In the genomic region with DNA sequence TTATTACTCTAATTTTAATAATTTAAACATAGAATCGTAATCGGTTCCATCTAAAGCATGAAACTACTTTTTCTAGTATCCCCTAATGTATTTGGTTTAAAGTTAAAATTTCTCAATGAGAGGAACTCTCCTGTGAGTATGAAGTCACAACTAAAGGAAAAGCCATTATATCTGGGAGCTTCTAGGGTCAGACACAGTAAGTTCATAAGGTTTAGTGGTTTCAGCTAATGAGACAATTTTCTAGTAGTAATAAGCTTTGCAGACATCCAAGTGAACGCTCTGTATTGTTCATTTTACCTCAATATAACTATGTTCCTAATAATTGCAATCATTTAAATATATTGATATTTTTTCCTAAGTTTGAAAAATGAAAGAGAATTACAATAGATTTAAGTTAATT, we compare ENCODE assay signal across 16 cellular contexts.
DNase-seq lines count a peak whose midpoint lies in the region; ATAC-seq and TF ChIP-seq lines count a peak whose summit lies in the region.
"Had no signal": no experiment of that assay in that cellular context is flagged by ENCODE, and none has a peak within 500 bp of the region (broad histone marks: within the 10 kb centered on the region; RNA-seq: fewer than 3 reads in every experiment).

No MANE protein-coding gene starts in this region.

- no peak overlapping the region for H3K27ac Mint-ChIP-seq in neural progenitor cell
- no peak overlapping the region for H3K27ac Mint-ChIP-seq in activated CD8-positive, alpha-beta T cell treated with anti-CD3 and anti-CD28 coated beads, Interleukin-2, amount 10 ng/mL, durations not matched to agents 7 days and 5 days
- H3K27ac Mint-ChIP-seq: CD4-positive, alpha-beta memory T cell had no signal

- H3K79me2 ChIP-seq in GM23248 (ENCODE audit: insufficient read depth) (no peaks in the 10 kb centered on the region), SK-N-SH (ENCODE audit: insufficient read depth) (no peaks in the 10 kb centered on the region), neural progenitor cell (ENCODE audit: low read depth) (no peaks in the 10 kb centered on the region)

- H3K9me2 ChIP-seq in GM23248 (ENCODE audit: insufficient read depth) (no peaks in the 10 kb centered on the region), SK-N-SH (no peaks in the 10 kb centered on the region)

- H4K20me1 ChIP-seq in GM23248 (ENCODE audit: insufficient read depth): no peaks in the 10 kb centered on the region
- H4K20me1 ChIP-seq in SK-N-SH (ENCODE audit: insufficient read depth): no peaks in the 10 kb centered on the region
- no peaks in the 10 kb centered on the region for H4K20me1 ChIP-seq in neural progenitor cell (ENCODE audit: low read depth)

- H3F3A ChIP-seq in GM23248 (ENCODE audit: insufficient read depth) (no peaks in the 10 kb centered on the region), SK-N-SH (replicated peaks; ENCODE audit: insufficient read depth) (no peaks in the 10 kb centered on the region), neural progenitor cell (ENCODE audit: low read depth) (no peaks in the 10 kb centered on the region)

- CTCF ChIA-PET in SK-N-SH (lab: Yijun Ruan, JAX): no interaction called here
- CTCF ChIA-PET in activated CD8-positive, alpha-beta T cell treated with anti-CD3 and anti-CD28 coated beads, Interleukin-2, amount 10 ng/mL, durations not matched to agents 7 days and 5 days (lab: Charles Lee): no interaction called here

- ATAC-seq in activated CD8-positive, alpha-beta T cell treated with anti-CD3 and anti-CD28 coated beads, Interleukin-2, amount 10 ng/mL, durations not matched to agents 7 days and 5 days: no peak

- no peaks in the 10 kb centered on the region for H3K36me3 Mint-ChIP-seq in neural progenitor cell
- H3K36me3 Mint-ChIP-seq in activated CD8-positive, alpha-beta T cell treated with anti-CD3 and anti-CD28 coated beads, Interleukin-2, amount 10 ng/mL, durations not matched to agents 7 days and 5 days (ENCODE audit: low read depth): no peaks in the 10 kb centered on the region
- H3K36me3 Mint-ChIP-seq: CD4-positive, alpha-beta memory T cell had no signal

- H3K4me1 ChIP-seq in GM23248 (ENCODE audit: insufficient read depth) (no peaks in the 10 kb centered on the region), SK-N-SH (ENCODE audit: control insufficient read depth in 1 of 2, insufficient read depth in 2 of 2, low read depth in 1 of 2, low read length in 1 of 2) (no peaks in the 10 kb centered on the region; a peak in 1 of 4 replicates), neural progenitor cell (no peaks in the 10 kb centered on the region)
- H3K4me1 ChIP-seq: BE2C, SJCRH30 had no signal

- H3K27me3 ChIP-seq in GM23248 (replicated peaks; ENCODE audit: insufficient read depth) (no peaks in the 10 kb centered on the region), MG63 (no peaks in the 10 kb centered on the region), SK-N-SH (ENCODE audit: insufficient read depth) (no peaks in the 10 kb centered on the region), neural progenitor cell (no peaks in the 10 kb centered on the region)
- H3K27me3 ChIP-seq: BE2C, SJCRH30 had no signal

- H2AFZ ChIP-seq in GM23248 (peak overlapping the region; percentile 50; the same call in 1 of the 2 replicates), SK-N-SH (ENCODE audit: low read depth) (0 out of 2 replicates have a peak overlapping the region, but pooled peaks have one; percentile 39), neural progenitor cell (replicated peaks) (peak overlapping the region; percentile 80)

- H3K4me2 ChIP-seq in GM23248 (ENCODE audit: unreplicated experiment): no peak overlapping the region
- peak overlapping the region; percentile 62 for H3K4me2 ChIP-seq in SK-N-SH
- no peak overlapping the region for H3K4me2 ChIP-seq in neural progenitor cell

- POLR2A ChIA-PET in SK-N-SH (lab: Yijun Ruan, JAX): no interaction called here
- POLR2A ChIA-PET in activated CD8-positive, alpha-beta T cell treated with anti-CD3 and anti-CD28 coated beads, Interleukin-2, amount 10 ng/mL, durations not matched to agents 7 days and 5 days (lab: Charles Lee): no interaction called here

- no peak for DNase-seq in GM23248
- DNase-seq in MG63: no peak
- DNase-seq in SK-N-SH: no peak
- no peak for DNase-seq in neural progenitor cell (ENCODE audit: low spot score)
- no peak for DNase-seq in amygdala (lab: John Stamatoyannopoulos, UW)
- no peak for DNase-seq in NCI-H2107 (lab: John Stamatoyannopoulos, UW)
- no peak for DNase-seq in activated CD8-positive, alpha-beta T cell treated with anti-CD3 and anti-CD28 coated beads, Interleukin-2, amount 10 ng/mL, durations not matched to agents 7 days and 5 days
- DNase-seq: BE2C; CD4-positive, alpha-beta memory T cell; DND-41; GDM1; GOT3; NCI-H146; T-helper 1 cell had no signal

- no peak overlapping the region for H3K9ac ChIP-seq in GM23248
- peak overlapping the region; percentile 36; the same call in 1 of the 2 replicates for H3K9ac ChIP-seq in SK-N-SH
- no peak overlapping the region for H3K9ac ChIP-seq in neural progenitor cell

- H3K4me3 Mint-ChIP-seq in neural progenitor cell: no peak overlapping the region
- no peak overlapping the region for H3K4me3 Mint-ChIP-seq in activated CD8-positive, alpha-beta T cell treated with anti-CD3 and anti-CD28 coated beads, Interleukin-2, amount 10 ng/mL, durations not matched to agents 7 days and 5 days
- H3K4me3 Mint-ChIP-seq: CD4-positive, alpha-beta memory T cell had no signal

- TF ChIP-seq EP300 in SK-N-SH (IDR thresholded peaks at IDR 0.05; ENCODE audit: borderline replicate concordance in 1 of 2, low read depth in 1 of 2, low read length in 1 of 2): no peak

- peaks cover 2% of the 10 kb centered on the region for H3K9me3 Mint-ChIP-seq in neural progenitor cell
- peaks cover 21% of the 10 kb centered on the region for H3K9me3 Mint-ChIP-seq in activated CD8-positive, alpha-beta T cell treated with anti-CD3 and anti-CD28 coated beads, Interleukin-2, amount 10 ng/mL, durations not matched to agents 7 days and 5 days (ENCODE audit: insufficient read depth)

- TF ChIP-seq CTCF in SK-N-SH (IDR thresholded peaks at IDR 0.05) (no peak), neural progenitor cell (IDR thresholded peaks at IDR 0.05) (no peak)

- H3K36me3 ChIP-seq in GM23248 (ENCODE audit: low read depth) (no peaks in the 10 kb centered on the region), MG63 (no peaks in the 10 kb centered on the region), SK-N-SH (replicated peaks in 1 of 2; ENCODE audit: control insufficient read depth in 1 of 2, insufficient read depth in 2 of 2, low read length in 1 of 2) (no peaks in the 10 kb centered on the region), neural progenitor cell (no peaks in the 10 kb centered on the region)
- H3K36me3 ChIP-seq: BE2C, SJCRH30 had no signal

- H3K4me3 ChIP-seq in GM23248 (0 out of 2 replicates have a peak overlapping the region, but pooled peaks have one; percentile 40), MG63 (peak overlapping the region; percentile 48), SK-N-SH (ENCODE audit: low read depth in 2 of 2, low read length in 1 of 2) (peak overlapping the region; percentile 36 to 53; a peak in 2 of 4 replicates), neural progenitor cell (no peak overlapping the region)

- no peak for TF ChIP-seq RAD21 in SK-N-SH (IDR thresholded peaks at IDR 0.05; ENCODE audit: low read length)

- H3K9me3 ChIP-seq in GM23248 (ENCODE audit: low read depth): no peaks in the 10 kb centered on the region
- no peaks in the 10 kb centered on the region for H3K9me3 ChIP-seq in MG63
- no peaks in the 10 kb centered on the region for H3K9me3 ChIP-seq in SK-N-SH
- no peaks in the 10 kb centered on the region for H3K9me3 ChIP-seq in neural progenitor cell (ENCODE audit: low read depth)
- H3K9me3 ChIP-seq: BE2C, SJCRH30 had no signal

- H3K27ac ChIP-seq in GM23248 (no peak overlapping the region), SK-N-SH (ENCODE audit: low read depth in 2 of 2, low read length in 1 of 2) (peak overlapping the region in 1 of 2 experiments; percentile 83; a peak in 1 of 4 replicates), neural progenitor cell (no peak overlapping the region)
- H3K27ac ChIP-seq: HL-60 had no signal

- H3K4me1 Mint-ChIP-seq in neural progenitor cell: no peaks in the 10 kb centered on the region
- H3K4me1 Mint-ChIP-seq in activated CD8-positive, alpha-beta T cell treated with anti-CD3 and anti-CD28 coated beads, Interleukin-2, amount 10 ng/mL, durations not matched to agents 7 days and 5 days (ENCODE audit: low read depth): no peaks in the 10 kb centered on the region
- H3K4me1 Mint-ChIP-seq: CD4-positive, alpha-beta memory T cell had no signal

- H3K27me3 Mint-ChIP-seq in neural progenitor cell (ENCODE audit: insufficient read depth, low read depth): no peaks in the 10 kb centered on the region
- no peaks in the 10 kb centered on the region for H3K27me3 Mint-ChIP-seq in activated CD8-positive, alpha-beta T cell treated with anti-CD3 and anti-CD28 coated beads, Interleukin-2, amount 10 ng/mL, durations not matched to agents 7 days and 5 days (ENCODE audit: low read depth)
- H3K27me3 Mint-ChIP-seq: CD4-positive, alpha-beta memory T cell had no signal

- in situ Hi-C loops in GM23248 (cut with MboI): no loop called here

- WGBS in GM23248 (ENCODE audit: low coverage in 1 of 2, low lambda C conversion rate in 2 of 2, missing lambda C conversion rate in 2 of 2), 2 experiments: 10 to 19% methylated on average over 3 of the region's 3 CpGs
- 4% methylated on average over 3 of the region's 3 CpGs for WGBS in SK-N-SH (ENCODE audit: low lambda C conversion rate)

TF ChIP-seq in SK-N-SH, 30 proteins besides CTCF, POLR2A, EP300 and RAD21:
- TF ChIP-seq TCF12 (IDR thresholded peaks at IDR 0.05) (no peak), CHD2 (IDR thresholded peaks at IDR 0.05; ENCODE audit: low read length, partially characterized antibody) (no peak), ELF1 (IDR thresholded peaks at IDR 0.05) (no peak), NFIC (IDR thresholded peaks at IDR 0.05; ENCODE audit: borderline replicate concordance) (no peak), POLR2AphosphoS5 (IDR thresholded peaks at IDR 0.05; ENCODE audit: low read depth, low read length) (no peak), MEF2A (IDR thresholded peaks at IDR 0.05; ENCODE audit: borderline replicate concordance, low read depth) (no peak)
- TF ChIP-seq, protein P1, sequence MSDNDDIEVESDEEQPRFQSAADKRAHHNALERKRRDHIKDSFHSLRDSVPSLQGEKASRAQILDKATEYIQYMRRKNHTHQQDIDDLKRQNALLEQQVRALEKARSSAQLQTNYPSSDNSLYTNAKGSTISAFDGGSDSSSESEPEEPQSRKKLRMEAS (IDR thresholded peaks at IDR 0.05; ENCODE audit: low read depth): no peak
- TF ChIP-seq, protein P2, sequence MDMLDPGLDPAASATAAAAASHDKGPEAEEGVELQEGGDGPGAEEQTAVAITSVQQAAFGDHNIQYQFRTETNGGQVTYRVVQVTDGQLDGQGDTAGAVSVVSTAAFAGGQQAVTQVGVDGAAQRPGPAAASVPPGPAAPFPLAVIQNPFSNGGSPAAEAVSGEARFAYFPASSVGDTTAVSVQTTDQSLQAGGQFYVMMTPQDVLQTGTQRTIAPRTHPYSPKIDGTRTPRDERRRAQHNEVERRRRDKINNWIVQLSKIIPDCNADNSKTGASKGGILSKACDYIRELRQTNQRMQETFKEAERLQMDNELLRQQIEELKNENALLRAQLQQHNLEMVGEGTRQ (IDR thresholded peaks at IDR 0.05; ENCODE audit: borderline replicate concordance, low read depth, low read length): no peak
